Comparison of ENCODE assay signal across 1 cellular context in the genomic region with DNA sequence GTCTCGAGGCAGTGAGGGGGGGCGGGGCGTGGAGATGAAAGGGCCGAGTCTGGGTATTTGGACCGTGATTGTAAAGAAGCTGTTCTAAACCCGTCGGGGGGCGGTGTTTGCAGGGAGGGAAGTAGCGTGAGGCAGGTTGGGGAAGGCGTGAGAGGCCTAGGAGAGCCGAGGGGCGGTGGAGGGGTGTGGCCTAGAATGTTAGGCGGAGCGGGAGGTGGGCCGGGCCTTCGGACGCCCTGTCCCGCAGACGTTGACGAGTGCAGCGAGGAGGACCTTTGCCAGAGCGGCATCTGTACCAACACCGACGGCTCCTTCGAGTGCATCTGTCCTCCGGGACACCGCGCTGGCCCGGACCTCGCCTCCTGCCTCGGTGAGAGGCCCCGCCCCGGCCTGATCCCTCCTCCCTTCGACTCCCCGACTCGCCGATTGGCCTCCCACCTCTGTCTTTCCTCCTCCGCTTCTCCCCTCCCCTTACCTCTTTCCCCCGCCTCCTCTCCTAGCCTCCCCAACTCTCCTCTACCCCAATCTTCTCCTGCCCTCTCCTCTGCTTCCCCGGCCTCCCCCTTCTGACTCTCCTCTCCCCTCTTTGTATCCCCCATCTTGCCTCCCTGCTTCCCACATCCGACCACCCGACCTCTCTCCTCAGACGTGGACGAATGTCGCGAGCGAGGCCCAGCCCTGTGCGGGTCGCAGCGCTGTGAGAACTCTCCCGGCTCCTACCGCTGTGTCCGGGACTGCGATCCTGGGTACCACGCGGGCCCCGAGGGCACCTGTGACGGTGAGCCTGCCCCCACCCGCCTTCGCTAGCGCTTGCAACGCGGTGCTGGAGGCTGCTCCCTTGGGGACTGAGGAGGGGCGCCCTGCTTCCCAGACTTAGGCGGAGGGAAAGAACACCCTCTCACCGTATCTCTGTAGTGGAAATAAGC.
A peak's percentile ranks its signal among the peaks of the same experiment; 100 is the strongest.
TF ChIP-seq lines count a peak whose summit lies in the region.

No MANE protein-coding gene starts in this region.

TF ChIP-seq in K562, 482 proteins besides CTCF, POLR2A, EP300 and RAD21 (continued from another document and continues in another):
- TF ChIP-seq, protein P1, sequence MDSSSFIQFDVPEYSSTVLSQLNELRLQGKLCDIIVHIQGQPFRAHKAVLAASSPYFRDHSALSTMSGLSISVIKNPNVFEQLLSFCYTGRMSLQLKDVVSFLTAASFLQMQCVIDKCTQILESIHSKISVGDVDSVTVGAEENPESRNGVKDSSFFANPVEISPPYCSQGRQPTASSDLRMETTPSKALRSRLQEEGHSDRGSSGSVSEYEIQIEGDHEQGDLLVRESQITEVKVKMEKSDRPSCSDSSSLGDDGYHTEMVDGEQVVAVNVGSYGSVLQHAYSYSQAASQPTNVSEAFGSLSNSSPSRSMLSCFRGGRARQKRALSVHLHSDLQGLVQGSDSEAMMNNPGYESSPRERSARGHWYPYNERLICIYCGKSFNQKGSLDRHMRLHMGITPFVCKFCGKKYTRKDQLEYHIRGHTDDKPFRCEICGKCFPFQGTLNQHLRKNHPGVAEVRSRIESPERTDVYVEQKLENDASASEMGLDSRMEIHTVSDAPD (CRISPR knock-in tag; IDR thresholded peaks at IDR 0.05) = no peak
- TF ChIP-seq SPI1 (IDR thresholded peaks at IDR 0.05; ENCODE audit: borderline replicate concordance, low read depth, low read length) (peak; percentile 72), NCOA4 (IDR thresholded peaks at IDR 0.05; ENCODE audit: partially characterized antibody) (peak; percentile 33), SAP30 (IDR thresholded peaks at IDR 0.05; ENCODE audit: borderline replicate concordance, insufficient read depth, low read depth, low read length, poor library complexity, severe bottlenecking) (peak; percentile 26), ARHGAP35 (IDR thresholded peaks at IDR 0.05; ENCODE audit: partially characterized antibody) (peak; percentile 57), MIER1 (IDR thresholded peaks at IDR 0.05; ENCODE audit: low read depth) (peak; percentile 70), SMAD2 (IDR thresholded peaks at IDR 0.05; ENCODE audit: low read depth, low read length) (no peak), HLTF (IDR thresholded peaks at IDR 0.05) (peak; percentile 69; the same call in 1 of the 2 replicates), NFE2 (IDR thresholded peaks at IDR 0.05; ENCODE audit: low read depth) (no peak), MAZ (CRISPR knock-in tag; conservative IDR thresholded peaks at IDR 0.05 in 1 of 2, IDR thresholded peaks at IDR 0.05 in 1 of 2) (peak; percentile 21 to 70; a peak in 2 of 4 replicates), SRSF9 (IDR thresholded peaks at IDR 0.05; ENCODE audit: borderline replicate concordance, low read depth, low read length) (no peak), KHSRP (IDR thresholded peaks at IDR 0.05) (peak; percentile 46; the same call in 1 of the 2 replicates), CC2D1A (IDR thresholded peaks at IDR 0.05) (0 out of 2 replicates have a peak, but pooled peaks have one; percentile 19), SP1 (CRISPR knock-in tag; IDR thresholded peaks at IDR 0.05) (peak; percentile 28), POLR2G (IDR thresholded peaks at IDR 0.05; ENCODE audit: low read depth, low read length) (peak; percentile 66), KLF1 (tag; IDR thresholded peaks at IDR 0.05) (no peak), FOXJ2 (tag; IDR thresholded peaks at IDR 0.05) (no peak), NCOA6 (IDR thresholded peaks at IDR 0.05) (peak; percentile 86), ZNF347 (CRISPR knock-in tag; IDR thresholded peaks at IDR 0.05; ENCODE audit: low read depth) (no peak), ZNF586 (CRISPR knock-in tag; conservative IDR thresholded peaks at IDR 0.05) (no peak), RBBP5 (IDR thresholded peaks at IDR 0.05; ENCODE audit: borderline replicate concordance, insufficient read depth, low read length, poor library complexity, severe bottlenecking) (no peak), SRSF1 (IDR thresholded peaks at IDR 0.05; ENCODE audit: low read depth, low read length) (no peak), CREB1 (IDR thresholded peaks at IDR 0.05) (peak; percentile 32; the same call in 1 of the 2 replicates), CREB1 (CRISPR knock-in tag; IDR thresholded peaks at IDR 0.05) (0 out of 2 replicates have a peak, but pooled peaks have one; percentile 33), CHD4 (IDR thresholded peaks at IDR 0.05; ENCODE audit: insufficient read depth, insufficient replicate concordance, low read depth, low read length, poor library complexity, severe bottlenecking) (peak; percentile 10), NRF1 (conservative IDR thresholded peaks at IDR 0.05 in 1 of 2, IDR thresholded peaks at IDR 0.05 in 1 of 2) (peak in 1 of 2 experiments; percentile 22; a peak in 2 of 4 replicates), NFYB (IDR thresholded peaks at IDR 0.05; ENCODE audit: extremely low read depth, insufficient read length) (peak; percentile 70), NFIC (IDR thresholded peaks at IDR 0.05) (peak; percentile 85), CCNT2 (IDR thresholded peaks at IDR 0.05; ENCODE audit: borderline replicate concordance, extremely low read depth, insufficient read length, low read depth, low read length) (peak; percentile 43), EZH2 (IDR thresholded peaks at IDR 0.05; ENCODE audit: borderline replicate concordance, low read depth, low read length) (no peak), L3MBTL2 (IDR thresholded peaks at IDR 0.05) (peak; percentile 79; the same call in 1 of the 2 replicates), EHMT2 (IDR thresholded peaks at IDR 0.05) (0 out of 2 replicates have a peak, but pooled peaks have one; percentile 28), NBN (IDR thresholded peaks at IDR 0.05; ENCODE audit: low read depth) (0 out of 2 replicates have a peak, but pooled peaks have one; percentile 9), POLR2B (IDR thresholded peaks at IDR 0.05; ENCODE audit: low read depth, partially characterized antibody) (peak; percentile 29), ZNF766 (CRISPR knock-in tag; conservative IDR thresholded peaks at IDR 0.05) (0 out of 2 replicates have a peak, but pooled peaks have one; percentile 31), RBFOX2 (IDR thresholded peaks at IDR 0.05; ENCODE audit: low read depth, low read length) (peak; percentile 59), TBP (optimal IDR thresholded peaks at IDR 0.05; ENCODE audit: low read depth, low read length) (peak; percentile 29), ELF4 (CRISPR knock-in tag; IDR thresholded peaks at IDR 0.05) (peak; percentile 69; the same call in 1 of the 2 replicates), PCBP1 (IDR thresholded peaks at IDR 0.05; ENCODE audit: low read depth, low read length, poor library complexity, severe bottlenecking) (peak; percentile 71), RHOXF2B (CRISPR knock-in tag; conservative IDR thresholded peaks at IDR 0.05) (no peak), FOXP1 (CRISPR knock-in tag; IDR thresholded peaks at IDR 0.05) (peak; percentile 26; the same call in 1 of the 2 replicates)
- TF ChIP-seq, protein P2, sequence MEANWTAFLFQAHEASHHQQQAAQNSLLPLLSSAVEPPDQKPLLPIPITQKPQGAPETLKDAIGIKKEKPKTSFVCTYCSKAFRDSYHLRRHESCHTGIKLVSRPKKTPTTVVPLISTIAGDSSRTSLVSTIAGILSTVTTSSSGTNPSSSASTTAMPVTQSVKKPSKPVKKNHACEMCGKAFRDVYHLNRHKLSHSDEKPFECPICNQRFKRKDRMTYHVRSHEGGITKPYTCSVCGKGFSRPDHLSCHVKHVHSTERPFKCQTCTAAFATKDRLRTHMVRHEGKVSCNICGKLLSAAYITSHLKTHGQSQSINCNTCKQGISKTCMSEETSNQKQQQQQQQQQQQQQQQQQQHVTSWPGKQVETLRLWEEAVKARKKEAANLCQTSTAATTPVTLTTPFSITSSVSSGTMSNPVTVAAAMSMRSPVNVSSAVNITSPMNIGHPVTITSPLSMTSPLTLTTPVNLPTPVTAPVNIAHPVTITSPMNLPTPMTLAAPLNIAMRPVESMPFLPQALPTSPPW (CRISPR knock-in tag; IDR thresholded peaks at IDR 0.05) = peak; percentile 54
- TF ChIP-seq, protein P3, sequence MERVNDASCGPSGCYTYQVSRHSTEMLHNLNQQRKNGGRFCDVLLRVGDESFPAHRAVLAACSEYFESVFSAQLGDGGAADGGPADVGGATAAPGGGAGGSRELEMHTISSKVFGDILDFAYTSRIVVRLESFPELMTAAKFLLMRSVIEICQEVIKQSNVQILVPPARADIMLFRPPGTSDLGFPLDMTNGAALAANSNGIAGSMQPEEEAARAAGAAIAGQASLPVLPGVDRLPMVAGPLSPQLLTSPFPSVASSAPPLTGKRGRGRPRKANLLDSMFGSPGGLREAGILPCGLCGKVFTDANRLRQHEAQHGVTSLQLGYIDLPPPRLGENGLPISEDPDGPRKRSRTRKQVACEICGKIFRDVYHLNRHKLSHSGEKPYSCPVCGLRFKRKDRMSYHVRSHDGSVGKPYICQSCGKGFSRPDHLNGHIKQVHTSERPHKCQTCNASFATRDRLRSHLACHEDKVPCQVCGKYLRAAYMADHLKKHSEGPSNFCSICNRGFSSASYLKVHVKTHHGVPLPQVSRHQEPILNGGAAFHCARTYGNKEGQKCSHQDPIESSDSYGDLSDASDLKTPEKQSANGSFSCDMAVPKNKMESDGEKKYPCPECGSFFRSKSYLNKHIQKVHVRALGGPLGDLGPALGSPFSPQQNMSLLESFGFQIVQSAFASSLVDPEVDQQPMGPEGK (CRISPR knock-in tag; IDR thresholded peaks at IDR 0.05; ENCODE audit: borderline replicate concordance) = no peak
- TF ChIP-seq, protein P4, sequence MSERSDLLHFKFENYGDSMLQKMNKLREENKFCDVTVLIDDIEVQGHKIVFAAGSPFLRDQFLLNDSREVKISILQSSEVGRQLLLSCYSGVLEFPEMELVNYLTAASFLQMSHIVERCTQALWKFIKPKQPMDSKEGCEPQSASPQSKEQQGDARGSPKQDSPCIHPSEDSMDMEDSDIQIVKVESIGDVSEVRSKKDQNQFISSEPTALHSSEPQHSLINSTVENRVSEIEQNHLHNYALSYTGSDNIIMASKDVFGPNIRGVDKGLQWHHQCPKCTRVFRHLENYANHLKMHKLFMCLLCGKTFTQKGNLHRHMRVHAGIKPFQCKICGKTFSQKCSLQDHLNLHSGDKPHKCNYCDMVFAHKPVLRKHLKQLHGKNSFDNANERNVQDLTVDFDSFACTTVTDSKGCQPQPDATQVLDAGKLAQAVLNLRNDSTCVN (CRISPR knock-in tag; IDR thresholded peaks at IDR 0.05) = peak; percentile 68; the same call in 1 of the 2 replicates
- TF ChIP-seq, protein P5, sequence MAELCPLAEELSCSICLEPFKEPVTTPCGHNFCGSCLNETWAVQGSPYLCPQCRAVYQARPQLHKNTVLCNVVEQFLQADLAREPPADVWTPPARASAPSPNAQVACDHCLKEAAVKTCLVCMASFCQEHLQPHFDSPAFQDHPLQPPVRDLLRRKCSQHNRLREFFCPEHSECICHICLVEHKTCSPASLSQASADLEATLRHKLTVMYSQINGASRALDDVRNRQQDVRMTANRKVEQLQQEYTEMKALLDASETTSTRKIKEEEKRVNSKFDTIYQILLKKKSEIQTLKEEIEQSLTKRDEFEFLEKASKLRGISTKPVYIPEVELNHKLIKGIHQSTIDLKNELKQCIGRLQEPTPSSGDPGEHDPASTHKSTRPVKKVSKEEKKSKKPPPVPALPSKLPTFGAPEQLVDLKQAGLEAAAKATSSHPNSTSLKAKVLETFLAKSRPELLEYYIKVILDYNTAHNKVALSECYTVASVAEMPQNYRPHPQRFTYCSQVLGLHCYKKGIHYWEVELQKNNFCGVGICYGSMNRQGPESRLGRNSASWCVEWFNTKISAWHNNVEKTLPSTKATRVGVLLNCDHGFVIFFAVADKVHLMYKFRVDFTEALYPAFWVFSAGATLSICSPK (IDR thresholded peaks at IDR 0.05; ENCODE audit: borderline replicate concordance) = peak; percentile 37; the same call in 1 of the 2 replicates
- TF ChIP-seq, protein P6, sequence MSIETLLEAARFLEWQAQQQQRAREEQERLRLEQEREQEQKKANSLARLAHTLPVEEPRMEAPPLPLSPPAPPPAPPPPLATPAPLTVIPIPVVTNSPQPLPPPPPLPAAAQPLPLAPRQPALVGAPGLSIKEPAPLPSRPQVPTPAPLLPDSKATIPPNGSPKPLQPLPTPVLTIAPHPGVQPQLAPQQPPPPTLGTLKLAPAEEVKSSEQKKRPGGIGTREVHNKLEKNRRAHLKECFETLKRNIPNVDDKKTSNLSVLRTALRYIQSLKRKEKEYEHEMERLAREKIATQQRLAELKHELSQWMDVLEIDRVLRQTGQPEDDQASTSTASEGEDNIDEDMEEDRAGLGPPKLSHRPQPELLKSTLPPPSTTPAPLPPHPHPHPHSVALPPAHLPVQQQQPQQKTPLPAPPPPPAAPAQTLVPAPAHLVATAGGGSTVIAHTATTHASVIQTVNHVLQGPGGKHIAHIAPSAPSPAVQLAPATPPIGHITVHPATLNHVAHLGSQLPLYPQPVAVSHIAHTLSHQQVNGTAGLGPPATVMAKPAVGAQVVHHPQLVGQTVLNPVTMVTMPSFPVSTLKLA (conservative IDR thresholded peaks at IDR 0.05) = peak; percentile 1 to 43; a peak in 1 of 4 replicates
- TF ChIP-seq, protein P7, sequence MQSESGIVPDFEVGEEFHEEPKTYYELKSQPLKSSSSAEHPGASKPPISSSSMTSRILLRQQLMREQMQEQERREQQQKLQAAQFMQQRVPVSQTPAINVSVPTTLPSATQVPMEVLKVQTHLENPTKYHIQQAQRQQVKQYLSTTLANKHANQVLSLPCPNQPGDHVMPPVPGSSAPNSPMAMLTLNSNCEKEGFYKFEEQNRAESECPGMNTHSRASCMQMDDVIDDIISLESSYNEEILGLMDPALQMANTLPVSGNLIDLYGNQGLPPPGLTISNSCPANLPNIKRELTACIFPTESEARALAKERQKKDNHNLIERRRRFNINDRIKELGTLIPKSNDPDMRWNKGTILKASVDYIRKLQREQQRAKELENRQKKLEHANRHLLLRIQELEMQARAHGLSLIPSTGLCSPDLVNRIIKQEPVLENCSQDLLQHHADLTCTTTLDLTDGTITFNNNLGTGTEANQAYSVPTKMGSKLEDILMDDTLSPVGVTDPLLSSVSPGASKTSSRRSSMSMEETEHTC (IDR thresholded peaks at IDR 0.05) = no peak
- TF ChIP-seq, protein P8, sequence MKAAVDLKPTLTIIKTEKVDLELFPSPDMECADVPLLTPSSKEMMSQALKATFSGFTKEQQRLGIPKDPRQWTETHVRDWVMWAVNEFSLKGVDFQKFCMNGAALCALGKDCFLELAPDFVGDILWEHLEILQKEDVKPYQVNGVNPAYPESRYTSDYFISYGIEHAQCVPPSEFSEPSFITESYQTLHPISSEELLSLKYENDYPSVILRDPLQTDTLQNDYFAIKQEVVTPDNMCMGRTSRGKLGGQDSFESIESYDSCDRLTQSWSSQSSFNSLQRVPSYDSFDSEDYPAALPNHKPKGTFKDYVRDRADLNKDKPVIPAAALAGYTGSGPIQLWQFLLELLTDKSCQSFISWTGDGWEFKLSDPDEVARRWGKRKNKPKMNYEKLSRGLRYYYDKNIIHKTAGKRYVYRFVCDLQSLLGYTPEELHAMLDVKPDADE (conservative IDR thresholded peaks at IDR 0.05; ENCODE audit: control insufficient read depth, low read depth, low read length) = 0 out of 2 replicates have a peak, but pooled peaks have one; percentile 24
- TF ChIP-seq, protein P9, sequence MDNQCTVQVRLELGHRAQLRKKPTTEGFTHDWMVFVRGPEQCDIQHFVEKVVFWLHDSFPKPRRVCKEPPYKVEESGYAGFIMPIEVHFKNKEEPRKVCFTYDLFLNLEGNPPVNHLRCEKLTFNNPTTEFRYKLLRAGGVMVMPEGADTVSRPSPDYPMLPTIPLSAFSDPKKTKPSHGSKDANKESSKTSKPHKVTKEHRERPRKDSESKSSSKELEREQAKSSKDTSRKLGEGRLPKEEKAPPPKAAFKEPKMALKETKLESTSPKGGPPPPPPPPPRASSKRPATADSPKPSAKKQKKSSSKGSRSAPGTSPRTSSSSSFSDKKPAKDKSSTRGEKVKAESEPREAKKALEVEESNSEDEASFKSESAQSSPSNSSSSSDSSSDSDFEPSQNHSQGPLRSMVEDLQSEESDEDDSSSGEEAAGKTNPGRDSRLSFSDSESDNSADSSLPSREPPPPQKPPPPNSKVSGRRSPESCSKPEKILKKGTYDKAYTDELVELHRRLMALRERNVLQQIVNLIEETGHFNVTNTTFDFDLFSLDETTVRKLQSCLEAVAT (IDR thresholded peaks at IDR 0.05) = peak; percentile 62 to 79; a peak in 2 of 4 replicates
